ENCODE assay signal across 1 cellular context in the genomic region with DNA sequence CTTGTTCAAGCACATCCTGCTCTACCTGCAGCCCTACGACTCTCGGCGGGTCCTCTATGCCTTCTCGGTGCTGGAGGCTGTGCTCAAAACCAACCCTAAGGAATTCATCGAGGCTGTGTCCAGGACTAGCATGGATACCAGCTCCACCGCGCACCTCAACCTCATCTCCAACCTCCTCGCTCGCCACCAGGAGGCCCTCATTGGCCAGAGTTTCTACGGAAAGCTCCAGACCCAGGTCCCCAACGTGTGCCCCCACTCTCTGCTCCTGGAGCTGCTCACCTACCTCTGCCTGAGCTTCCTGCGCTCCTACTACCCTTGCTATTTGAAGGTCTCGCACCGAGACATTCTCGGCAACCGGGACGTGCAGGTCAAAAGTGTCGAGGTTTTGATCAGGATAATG.
TF ChIP-seq lines count a peak whose summit lies in the region.

No MANE protein-coding gene starts in this region.

TF ChIP-seq in IMR-90, 13 proteins besides CTCF, POLR2A, EP300 and RAD21:
- TF ChIP-seq MAFK (IDR thresholded peaks at IDR 0.05; ENCODE audit: low read depth, low read length) (no peak), NFE2L2 (IDR thresholded peaks at IDR 0.05; ENCODE audit: low read depth, low read length) (no peak), FOS (IDR thresholded peaks at IDR 0.05; ENCODE audit: low read depth, low read length) (no peak), MXI1 (IDR thresholded peaks at IDR 0.05; ENCODE audit: borderline replicate concordance, low read depth, low read length) (no peak), CHD1 (IDR thresholded peaks at IDR 0.05; ENCODE audit: low read depth, low read length) (no peak), RFX5 (IDR thresholded peaks at IDR 0.05; ENCODE audit: low read depth, low read length) (no peak), BHLHE40 (IDR thresholded peaks at IDR 0.05; ENCODE audit: low read depth, low read length) (no peak), CEBPB (IDR thresholded peaks at IDR 0.05; ENCODE audit: low read depth, low read length) (no peak), SMC3 (IDR thresholded peaks at IDR 0.05; ENCODE audit: low read depth, low read length) (no peak), RCOR1 (IDR thresholded peaks at IDR 0.05; ENCODE audit: insufficient replicate concordance, low read length) (no peak), MAZ (IDR thresholded peaks at IDR 0.05; ENCODE audit: borderline replicate concordance, low read depth, low read length) (no peak)
- TF ChIP-seq, protein P1, sequence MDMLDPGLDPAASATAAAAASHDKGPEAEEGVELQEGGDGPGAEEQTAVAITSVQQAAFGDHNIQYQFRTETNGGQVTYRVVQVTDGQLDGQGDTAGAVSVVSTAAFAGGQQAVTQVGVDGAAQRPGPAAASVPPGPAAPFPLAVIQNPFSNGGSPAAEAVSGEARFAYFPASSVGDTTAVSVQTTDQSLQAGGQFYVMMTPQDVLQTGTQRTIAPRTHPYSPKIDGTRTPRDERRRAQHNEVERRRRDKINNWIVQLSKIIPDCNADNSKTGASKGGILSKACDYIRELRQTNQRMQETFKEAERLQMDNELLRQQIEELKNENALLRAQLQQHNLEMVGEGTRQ (IDR thresholded peaks at IDR 0.05; ENCODE audit: low read depth, low read length): no peak
- TF ChIP-seq, protein P2, sequence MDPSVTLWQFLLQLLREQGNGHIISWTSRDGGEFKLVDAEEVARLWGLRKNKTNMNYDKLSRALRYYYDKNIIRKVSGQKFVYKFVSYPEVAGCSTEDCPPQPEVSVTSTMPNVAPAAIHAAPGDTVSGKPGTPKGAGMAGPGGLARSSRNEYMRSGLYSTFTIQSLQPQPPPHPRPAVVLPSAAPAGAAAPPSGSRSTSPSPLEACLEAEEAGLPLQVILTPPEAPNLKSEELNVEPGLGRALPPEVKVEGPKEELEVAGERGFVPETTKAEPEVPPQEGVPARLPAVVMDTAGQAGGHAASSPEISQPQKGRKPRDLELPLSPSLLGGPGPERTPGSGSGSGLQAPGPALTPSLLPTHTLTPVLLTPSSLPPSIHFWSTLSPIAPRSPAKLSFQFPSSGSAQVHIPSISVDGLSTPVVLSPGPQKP (IDR thresholded peaks at IDR 0.05; ENCODE audit: borderline replicate concordance, low read depth, low read length): no peak
